27 cellular contexts compared by ENCODE assay signal in genomic region chr20:40715491-40715890, GRCh38. TPM values are rescaled to one million over a fixed set of nuclear protein-coding genes. Genes with fewer than 3 reads are reported as not detected.
DNase-seq lines count a peak whose midpoint lies in the region; ATAC-seq, FAIRE-seq and TF ChIP-seq lines count a peak whose summit lies in the region.
"Had no signal": no experiment of that assay in that cellular context is flagged by ENCODE, and none has a peak within 500 bp of the region (broad histone marks: within the 10 kb centered on the region; RNA-seq: fewer than 3 reads in every experiment).

No MANE protein-coding gene starts in this region.

- H3K27me3 ChIP-seq in HepG2 (ENCODE audit: control insufficient read depth in 1 of 2, insufficient read depth in 2 of 2, low read length in 2 of 2), result peaks cover 6 to 73% of the 10 kb centered on the region in 2 experiments; a peak in 4 of 5 replicates
- H3K27me3 ChIP-seq in right lobe of liver, result no peaks in the 10 kb centered on the region
- peaks cover 0 to 48% (median 0%) of the 10 kb centered on the region in 3 experiments for H3K27me3 ChIP-seq in neuronal stem cell (ENCODE audit: control insufficient read depth in 3 of 3, insufficient read depth in 3 of 3, low read depth in 1 of 3, low read length in 3 of 3)
- no peaks in the 10 kb centered on the region for H3K27me3 ChIP-seq in trophoblast cell (ENCODE audit: insufficient read depth, low read length)
- no peaks in the 10 kb centered on the region for H3K27me3 ChIP-seq in testis
- H3K27me3 ChIP-seq: BLaER1 had no signal

- ATAC-seq in HepG2 (no peak), right lobe of liver (no peak)

- no peak overlapping the region for H3K4ac ChIP-seq in neuronal stem cell (ENCODE audit: low read length)
- H3K4ac ChIP-seq in trophoblast cell (ENCODE audit: low read depth, low read length), result no peak overlapping the region

- TF ChIP-seq EP300 in HepG2 (IDR thresholded peaks at IDR 0.05; ENCODE audit: low read depth in 2 of 2, low read length in 2 of 2) (no peak), HepG2 (CRISPR knock-in tag; IDR thresholded peaks at IDR 0.05; ENCODE audit: borderline replicate concordance) (no peak)

- H3K79me2 ChIP-seq in HepG2 (ENCODE audit: insufficient read depth, low read length) (no peaks in the 10 kb centered on the region), trophoblast cell (ENCODE audit: control insufficient read depth, insufficient read depth, low read length, poor library complexity) (no peaks in the 10 kb centered on the region)

- H3K27ac ChIP-seq in HepG2 (ENCODE audit: extremely low read length, insufficient read depth, low read length), result no peak overlapping the region
- H3K27ac ChIP-seq in right lobe of liver, result no peak overlapping the region
- no peak overlapping the region for H3K27ac ChIP-seq in neuronal stem cell (replicated peaks; ENCODE audit: low read length)
- no peak overlapping the region for H3K27ac ChIP-seq in trophoblast cell (ENCODE audit: low read depth, low read length)
- no peak overlapping the region for H3K27ac ChIP-seq in testis
- H3K27ac ChIP-seq: 22Rv1, BLaER1 had no signal

- H3K23ac ChIP-seq in neuronal stem cell (ENCODE audit: low read depth, low read length, poor library complexity) (no peak overlapping the region), trophoblast cell (ENCODE audit: low read length) (no peak overlapping the region)

- no peaks in the 10 kb centered on the region for H3K4me1 Mint-ChIP-seq in endothelial cell (ENCODE audit: unreplicated experiment)
- H3K4me1 Mint-ChIP-seq: CD4-positive, alpha-beta memory T cell; CD4-positive, CD25-positive, alpha-beta regulatory T cell; CD8-positive, alpha-beta memory T cell had no signal

- no peak overlapping the region for H3K9ac ChIP-seq in HepG2 (ENCODE audit: insufficient read depth, low read depth, low read length)
- H3K9ac ChIP-seq in neuronal stem cell (ENCODE audit: low read depth, low read length, poor library complexity), result no peak overlapping the region
- no peak overlapping the region for H3K9ac ChIP-seq in trophoblast cell (ENCODE audit: low read length)
- H3K9ac ChIP-seq: BLaER1 had no signal

- TF ChIP-seq RAD21 in HepG2 (CRISPR knock-in tag; IDR thresholded peaks at IDR 0.05), result no peak

- H3K9me3 ChIP-seq in HepG2 (ENCODE audit: low read length), result no peaks in the 10 kb centered on the region
- no peaks in the 10 kb centered on the region for H3K9me3 ChIP-seq in right lobe of liver
- H3K9me3 ChIP-seq in neuronal stem cell (replicated peaks in 1 of 2; ENCODE audit: control insufficient read depth in 2 of 2, insufficient read depth in 1 of 2, low read depth in 1 of 2, low read length in 2 of 2), result no peaks in the 10 kb centered on the region
- no peaks in the 10 kb centered on the region for H3K9me3 ChIP-seq in trophoblast cell (ENCODE audit: insufficient read depth, low read depth, low read length)
- no peaks in the 10 kb centered on the region for H3K9me3 ChIP-seq in testis
- H3K9me3 ChIP-seq: BE2C, BLaER1 had no signal

- DNase-seq in HepG2 (ENCODE audit: low spot score), result no peak
- no peak for DNase-seq in right lobe of liver
- DNase-seq in RPMI7951 (ENCODE audit: low read depth), result peak; percentile 42
- no peak for DNase-seq in neuronal stem cell (ENCODE audit: low spot score)
- peak; percentile 80 to 91 for DNase-seq in trophoblast cell
- DNase-seq in testis, result no peak
- no peak for DNase-seq in EL
- no peak for DNase-seq in endothelial cell (ENCODE audit: low spot score)
- DNase-seq: ACHN; BE2C; C1 segment of cervical spinal cord; CD4-positive, alpha-beta memory T cell; CD4-positive, CD25-positive, alpha-beta regulatory T cell; CD8-positive, alpha-beta memory T cell; COR-L47; DMS 273 treated with DMSO at 0.1 percent for 48 hours; DMS153; DMS53; DMS79; DND-41; GF-D8 had no signal

- H3K27ac Mint-ChIP-seq in endothelial cell (ENCODE audit: unreplicated experiment), result no peak overlapping the region
- H3K27ac Mint-ChIP-seq: CD14-positive monocyte; CD4-positive, alpha-beta memory T cell; CD4-positive, CD25-positive, alpha-beta regulatory T cell; CD8-positive, alpha-beta memory T cell had no signal

- no peaks in the 10 kb centered on the region for H3K36me3 Mint-ChIP-seq in endothelial cell (ENCODE audit: low read depth, unreplicated experiment)
- H3K36me3 Mint-ChIP-seq: CD4-positive, alpha-beta memory T cell; CD4-positive, CD25-positive, alpha-beta regulatory T cell; CD8-positive, alpha-beta memory T cell had no signal

- H3K36me3 ChIP-seq in HepG2 (replicated peaks in 1 of 2; ENCODE audit: control insufficient read depth in 1 of 2, insufficient read depth in 2 of 2, low read length in 2 of 2) (no peaks in the 10 kb centered on the region), right lobe of liver (no peaks in the 10 kb centered on the region), neuronal stem cell (replicated peaks in 1 of 2; ENCODE audit: control insufficient read depth in 2 of 2, insufficient read depth in 2 of 2, low read length in 2 of 2) (no peaks in the 10 kb centered on the region), trophoblast cell (ENCODE audit: control insufficient read depth in 1 of 2, insufficient read depth in 2 of 2, low read length in 2 of 2) (no peaks in the 10 kb centered on the region), testis (ENCODE audit: low read depth, missing control alignments) (no peaks in the 10 kb centered on the region)
- H3K36me3 ChIP-seq: BE2C, BLaER1 had no signal

- no peaks in the 10 kb centered on the region for H3K79me1 ChIP-seq in neuronal stem cell (ENCODE audit: low read depth, low read length)
- H3K79me1 ChIP-seq in trophoblast cell (ENCODE audit: low read length), result no peaks in the 10 kb centered on the region

- no peak overlapping the region for H4K12ac ChIP-seq in trophoblast cell (ENCODE audit: low read depth, low read length)

- H3K4me3 Mint-ChIP-seq in endothelial cell (ENCODE audit: unreplicated experiment), result no peak overlapping the region
- H3K4me3 Mint-ChIP-seq: CD14-positive monocyte; CD4-positive, alpha-beta memory T cell; CD4-positive, CD25-positive, alpha-beta regulatory T cell; CD8-positive, alpha-beta memory T cell had no signal

- H2AFZ ChIP-seq in HepG2 (ENCODE audit: low read length) (no peak overlapping the region), neuronal stem cell (ENCODE audit: low read length) (no peak overlapping the region), trophoblast cell (ENCODE audit: insufficient read depth, low read length, poor library complexity) (no peak overlapping the region)

- TF ChIP-seq CTCF in HepG2 (CRISPR knock-in tag; IDR thresholded peaks at IDR 0.05), result no peak
- no peak for TF ChIP-seq CTCF in right lobe of liver (IDR thresholded peaks at IDR 0.05)
- no peak for TF ChIP-seq CTCF in testis (IDR thresholded peaks at IDR 0.05)
- TF ChIP-seq CTCF in endothelial cell (IDR thresholded peaks at IDR 0.05; ENCODE audit: unreplicated experiment), result no peak

- no peak overlapping the region for H3K18ac ChIP-seq in neuronal stem cell (ENCODE audit: low read length)
- H3K18ac ChIP-seq in trophoblast cell (ENCODE audit: low read length), result no peak overlapping the region

- H4K91ac ChIP-seq in neuronal stem cell (ENCODE audit: low read depth, low read length, poor library complexity) (peak overlapping the region; percentile 28), trophoblast cell (ENCODE audit: low read depth, low read length) (no peak overlapping the region)

- no peaks in the 10 kb centered on the region for H4K20me1 ChIP-seq in HepG2 (ENCODE audit: insufficient read depth, low read length)
- H4K20me1 ChIP-seq: BLaER1 had no signal

- CTCF ChIA-PET in HepG2 (lab: Yijun Ruan, JAX; ENCODE audit: low intra/inter-chr PET ratio, low total read pairs), result no interaction called here

- no peak overlapping the region for H2BK15ac ChIP-seq in neuronal stem cell (ENCODE audit: low read length)

- H4K8ac ChIP-seq in neuronal stem cell (ENCODE audit: low read depth, low read length) (no peak overlapping the region), trophoblast cell (ENCODE audit: low read depth, low read length) (no peak overlapping the region)

- H2BK12ac ChIP-seq in neuronal stem cell (ENCODE audit: low read length), result no peak overlapping the region
- H2BK12ac ChIP-seq in trophoblast cell (ENCODE audit: low read length), result no peak overlapping the region

- 42% methylated on average over 3 of the region's 3 CpGs for WGBS in HepG2 (ENCODE audit: low lambda C conversion rate)
- 80% methylated on average over 1 of the region's 3 CpGs for whole genome bisulfite sequencing in right lobe of liver (ENCODE audit: insufficient coverage, low coverage, low lambda C conversion rate, missing lambda C conversion rate)
- WGBS in neuronal stem cell (ENCODE audit: extremely low coverage in 2 of 2, insufficient read length in 2 of 2, insufficient replicate concordance in 1 of 2), 2 donors, result no CpG with 5 or more reads among the region's 3 CpGs
- no CpG with 5 or more reads among the region's 3 CpGs for WGBS in trophoblast cell (ENCODE audit: extremely low coverage, insufficient coverage, insufficient read length)
- WGBS in testis, 2 donors, result 90% methylated on average over 2 to 3 of the region's 3 CpGs

- TF ChIP-seq POLR2A in HepG2 (IDR thresholded peaks at IDR 0.05; ENCODE audit: insufficient read depth in 1 of 2, low read depth in 2 of 2, low read length in 2 of 2), result no peak
- TF ChIP-seq POLR2A in right lobe of liver (IDR thresholded peaks at IDR 0.05), result no peak
- no peak for TF ChIP-seq POLR2A in testis (IDR thresholded peaks at IDR 0.05)

- H2BK120ac ChIP-seq in neuronal stem cell (ENCODE audit: low read depth, low read length) (no peak overlapping the region), trophoblast cell (ENCODE audit: insufficient read depth, low read length, poor library complexity) (no peak overlapping the region)

- no peak overlapping the region for H3K4me3 ChIP-seq in HepG2 (replicated peaks in 1 of 3; ENCODE audit: insufficient read depth in 1 of 3, low read depth in 2 of 3, low read length in 3 of 3)
- H3K4me3 ChIP-seq in right lobe of liver, result no peak overlapping the region
- H3K4me3 ChIP-seq in neuronal stem cell (ENCODE audit: low read length in 2 of 2), result no peak overlapping the region
- no peak overlapping the region for H3K4me3 ChIP-seq in trophoblast cell (ENCODE audit: low read depth, low read length)
- no peak overlapping the region for H3K4me3 ChIP-seq in testis
- H3K4me3 ChIP-seq: BLaER1 had no signal

- no peaks in the 10 kb centered on the region for H3K9me3 Mint-ChIP-seq in endothelial cell (ENCODE audit: unreplicated experiment)
- H3K9me3 Mint-ChIP-seq: CD14-positive monocyte; CD4-positive, alpha-beta memory T cell; CD8-positive, alpha-beta memory T cell had no signal

- in situ Hi-C loops in HepG2 (cut with HindIII; ENCODE audit: extremely low pct_ligation_motif_present, low pct_unique_long_range_greater_than_20kb), result no loop called here

- no peak for FAIRE-seq in HepG2 (lab: Jason Lieb, UNC)
- FAIRE-seq: G401.6, GM12891, GM19239 had no signal

- H3K14ac ChIP-seq in neuronal stem cell (ENCODE audit: low read length), result peak overlapping the region; percentile 0
- H3K14ac ChIP-seq in trophoblast cell (ENCODE audit: low read length), result no peak overlapping the region

- H2AK5ac ChIP-seq in neuronal stem cell (ENCODE audit: low read depth, low read length) (no peak overlapping the region), trophoblast cell (ENCODE audit: low read length) (no peak overlapping the region)

- H2BK5ac ChIP-seq in neuronal stem cell (ENCODE audit: low read length) (no peak overlapping the region), trophoblast cell (ENCODE audit: low read depth, low read length, poor library complexity) (no peak overlapping the region)

- no TSS peak for BruUV-seq in HepG2 (replicated peaks; lab: Mats Ljungman, UMichigan)

- H3K4me1 ChIP-seq in HepG2 (ENCODE audit: insufficient read depth, low read length) (no peaks in the 10 kb centered on the region), right lobe of liver (no peaks in the 10 kb centered on the region), neuronal stem cell (ENCODE audit: control insufficient read depth in 2 of 2, insufficient read depth in 1 of 2, low read depth in 1 of 2, low read length in 2 of 2) (peaks cover 0 to 3% of the 10 kb centered on the region in 2 donors), trophoblast cell (ENCODE audit: control insufficient read depth in 1 of 2, insufficient read depth in 2 of 2, low read length in 2 of 2) (no peaks in the 10 kb centered on the region), testis (no peaks in the 10 kb centered on the region)
- H3K4me1 ChIP-seq: BE2C had no signal

- intact Hi-C loops in HepG2 (cut with micrococcal nuclease; ENCODE audit: unreplicated experiment), result no loop called here
- intact Hi-C loops in right lobe of liver (cut with DNase I), result no loop called here
- intact Hi-C loops in testis (cut with DNase I; ENCODE audit: low total_unique reads), result no loop called here

- H3K4me2 ChIP-seq in HepG2 (ENCODE audit: low read depth, low read length), result no peak overlapping the region
- no peak overlapping the region for H3K4me2 ChIP-seq in neuronal stem cell (ENCODE audit: insufficient read depth, low read length, poor library complexity, severe bottlenecking)
- no peak overlapping the region for H3K4me2 ChIP-seq in trophoblast cell (ENCODE audit: low read length)
- H3K4me2 ChIP-seq: BLaER1 had no signal

- peaks cover 4% of the 10 kb centered on the region for H3K27me3 Mint-ChIP-seq in endothelial cell (ENCODE audit: unreplicated experiment)

- POLR2A ChIA-PET in HepG2 (lab: Yijun Ruan, JAX), result no interaction called here

RNA-seq across cellular contexts. Expression of gene MAFB, which starts 26.5 kb away (rescaled TPM):
- total RNA-seq in HepG2 (2016; rRNA removed; fragmentation: Illumina TruSeq; extraction: Trizol) (0.11 and 0.18 TPM in 2 replicates), right lobe of liver (10 to 100 TPM; 16.6 to 32.3 (median 22.5) TPM), testis (10 to 100 TPM in 1 of 2 donors, 1 to 10 TPM in 1; 9.3 to 17.7 TPM), endothelial cell (ENCODE audit: unreplicated experiment) (2.1 TPM)
- not detected in 2 replicates for total RNA-seq in HepG2 (2016; cell fraction: cytosol; rRNA removed; fragmentation: Illumina TruSeq; extraction: Trizol; ENCODE audit: low read depth)
- 0.06 and 0.27 TPM in 2 replicates for total RNA-seq in HepG2 (2016; cell fraction: insoluble cytoplasmic fraction; rRNA removed; fragmentation: Illumina TruSeq; extraction: Trizol)
- total RNA-seq in HepG2 (2016; cell fraction: membrane; rRNA removed; fragmentation: Illumina TruSeq; extraction: Trizol), result 0.03 and 0.09 TPM in 2 replicates
- 0.13 and 0.25 TPM in 2 replicates for total RNA-seq in HepG2 (2016; cell fraction: nucleus; rRNA removed; fragmentation: Illumina TruSeq; extraction: Trizol)
- polyA plus RNA-seq in HepG2 (2011; rRNA removed) (0.08 and 0.14 TPM in 2 replicates), testis (ENCODE audit: insufficient read depth, low read depth, low replicate concordance) (11.6 TPM)
- 0.04 and 0.10 TPM in 2 replicates for polyA plus RNA-seq in HepG2 (2011; cell fraction: cytosol; rRNA removed)
- 0.14 and 0.24 TPM in 2 replicates for polyA plus RNA-seq in HepG2 (2011; cell fraction: nucleus; rRNA removed)
- polyA plus RNA-seq in HepG2 (2012), result 0.11 and 0.28 TPM in 2 replicates
- not detected in 2 replicates for polyA plus RNA-seq in HepG2 (2016; cell fraction: cytosol; fragmentation: Illumina TruSeq; extraction: Trizol; ENCODE audit: low read depth)
- polyA plus RNA-seq in HepG2 (2016; cell fraction: insoluble cytoplasmic fraction; fragmentation: Illumina TruSeq; extraction: Trizol; ENCODE audit: low read depth), result 0.26 and 0.32 TPM in 2 replicates
- polyA plus RNA-seq in HepG2 (2016; cell fraction: membrane; fragmentation: Illumina TruSeq; extraction: Trizol; ENCODE audit: low read depth), result 0.05 and 0.07 TPM in 2 replicates
- polyA plus RNA-seq in HepG2 (2016; cell fraction: nucleus; fragmentation: Illumina TruSeq; extraction: Trizol; ENCODE audit: insufficient read depth, low read depth), result 0.39 and 0.52 TPM in 2 replicates
- polyA minus RNA-seq in HepG2 (2011; rRNA and poly(A)+ RNA removed; ENCODE audit: low replicate concordance), result 0.06 and 0.98 TPM in 2 replicates
- 0.18 and 0.20 TPM in 2 replicates for polyA minus RNA-seq in HepG2 (2011; cell fraction: cytosol; rRNA and poly(A)+ RNA removed)
- polyA minus RNA-seq in HepG2 (2011; cell fraction: nucleus; rRNA and poly(A)+ RNA removed), result 0.12 and 0.13 TPM in 2 replicates
- 2.9 and 3.3 TPM in 2 replicates for total RNA-seq in RPMI7951 (2014; rRNA removed; shearing (Covaris generic))
- polyA plus RNA-seq in neuronal stem cell (2013, experiment 1 of 2), result 1.4 TPM
- 1.6 TPM for polyA plus RNA-seq in neuronal stem cell (2013, experiment 2 of 2)
- 13.0 and 14.8 TPM in 2 replicates for polyA plus RNA-seq in trophoblast cell (2013)
- total RNA-seq: CD4-positive, CD25-positive, alpha-beta regulatory T cell had no signal
- polyA plus RNA-seq: CD8-positive, alpha-beta memory T cell had no signal

Comparison
In these comparisons a context has a peak if more than half of its experiments do, and no peak if none do; other contexts are left out.
1. DNase-seq: peak in RPMI7951 (single experiment) and trophoblast cell (2 of 2); none in HepG2 (single experiment), right lobe of liver (0 of 3), neuronal stem cell (single experiment), testis (single experiment), EL (single experiment) and endothelial cell (single experiment).